2 cellular contexts compared by ENCODE assay signal in genomic region chr9:94357158-94357557, GRCh38. TPM values are rescaled to one million over a fixed set of nuclear protein-coding genes. Genes with fewer than 3 reads are reported as not detected.
"Had no signal": no experiment of that assay in that cellular context is flagged by ENCODE, and none has a peak within 500 bp of the region (broad histone marks: within the 10 kb centered on the region; RNA-seq: fewer than 3 reads in every experiment).

No MANE protein-coding gene starts in this region.

RNA-seq across cellular contexts. Expression of gene NUTM2F, which starts 28.7 kb away (rescaled TPM):
- total RNA-seq: G401, GM12878 had no signal
- polyA plus RNA-seq: GM12878 had no signal
